15 cellular contexts compared by ENCODE assay signal in genomic region chr1:6757719-6758435, GRCh38. TPM values are rescaled to one million over a fixed set of nuclear protein-coding genes. Genes with fewer than 3 reads are reported as not detected.
DNase-seq lines count a peak whose midpoint lies in the region; ATAC-seq and TF ChIP-seq lines count a peak whose summit lies in the region.
"Had no signal": no experiment of that assay in that cellular context is flagged by ENCODE, and none has a peak within 500 bp of the region (broad histone marks: within the 10 kb centered on the region; RNA-seq: fewer than 3 reads in every experiment).

No MANE protein-coding gene starts in this region.

- H3K27ac Mint-ChIP-seq in activated CD4-positive, alpha-beta memory T cell treated with anti-CD3 and anti-CD28 coated beads, Interleukin-2, amount 10 ng/mL, durations not matched to agents 7 days and 5 days: no peak overlapping the region

- DNase-seq in ELF-1 (ENCODE audit: low read depth, low spot score) (peak; percentile 31), Panc1 (ENCODE audit: low read depth, low spot score) (no peak), fibroblast of the aortic adventitia (ENCODE audit: low read depth) (peak; percentile 71), upper lobe of left lung (no peak), DMS 273 treated with DMSO at 0.1 percent for 48 hours (lab: John Stamatoyannopoulos, UW) (no peak)
- DNase-seq in activated CD4-positive, alpha-beta memory T cell treated with anti-CD3 and anti-CD28 coated beads, Interleukin-2, amount 10 ng/mL, durations not matched to agents 7 days and 5 days: no peak
- DNase-seq: EL, KG1, NCI-H1092 treated with DMSO at 0.1 percent for 48 hours, NCI-H187, NCI-H446, NCI-H748 treated with DMSO at 0.1 percent for 48 hours, SHP77 treated with DMSO at 0.1 percent for 48 hours had no signal

- H3K27me3 ChIP-seq in Panc1 (ENCODE audit: control insufficient read depth, insufficient read depth, low read length): no peaks in the 10 kb centered on the region
- H3K27me3 ChIP-seq in upper lobe of left lung: no peaks in the 10 kb centered on the region
- H3K27me3 ChIP-seq: BLaER1 treated with 17β-estradiol and CSF1 and Interleukin-3, amounts not matched to agents 10 nM and 100 nM had no signal

- BruUV-seq in Panc1 (replicated peaks; lab: Mats Ljungman, UMichigan): no TSS peak

- 75 to 76% methylated on average over 25 of the region's 25 CpGs for WGBS in upper lobe of left lung, 2 donors

- in situ Hi-C loops in Panc1 (cut with HindIII; ENCODE audit: low pct_unique_long_range_greater_than_20kb, low sequenced_read_pairs): no loop called here

- H3K9me3 ChIP-seq in Panc1 (ENCODE audit: control insufficient read depth, insufficient read depth, low read depth, low read length) (no peaks in the 10 kb centered on the region), upper lobe of left lung (no peaks in the 10 kb centered on the region)
- H3K9me3 ChIP-seq: BLaER1 treated with 17β-estradiol and CSF1 and Interleukin-3, amounts not matched to agents 10 nM and 100 nM had no signal

- H3K4me3 ChIP-seq in Panc1 (ENCODE audit: low read depth in 2 of 2, low read length in 2 of 2) (0 out of 4 replicates have a peak overlapping the region, but pooled peaks of 1 of the 2 experiments have one; percentile 14), fibroblast of the aortic adventitia (ENCODE audit: low read depth, low read length) (no peak overlapping the region), upper lobe of left lung (no peak overlapping the region)
- H3K4me3 ChIP-seq: BLaER1 treated with 17β-estradiol and CSF1 and Interleukin-3, amounts not matched to agents 10 nM and 100 nM had no signal

- no peaks in the 10 kb centered on the region for H3K4me1 ChIP-seq in Panc1 (ENCODE audit: control insufficient read depth, insufficient read depth, low read length)
- no peaks in the 10 kb centered on the region for H3K4me1 ChIP-seq in upper lobe of left lung
- H3K4me1 ChIP-seq: BLaER1 treated with 17β-estradiol and CSF1 and Interleukin-3, amounts not matched to agents 10 nM and 100 nM had no signal

- TF ChIP-seq EP300 in upper lobe of left lung (IDR thresholded peaks at IDR 0.05): no peak

- TF ChIP-seq CTCF in Panc1 (IDR thresholded peaks at IDR 0.05): no peak; the same call in 1 of the 2 replicates
- no peak for TF ChIP-seq CTCF in fibroblast of the aortic adventitia (IDR thresholded peaks at IDR 0.05; ENCODE audit: insufficient read depth, low read length)
- TF ChIP-seq CTCF in upper lobe of left lung (IDR thresholded peaks at IDR 0.05): no peak

- intact Hi-C loops in Panc1 (cut with micrococcal nuclease; ENCODE audit: unreplicated experiment): no loop called here

- POLR2A ChIA-PET in Panc1 (lab: Charles Lee): no interaction called here
- POLR2A ChIA-PET in activated CD4-positive, alpha-beta memory T cell treated with anti-CD3 and anti-CD28 coated beads, Interleukin-2, amount 10 ng/mL, durations not matched to agents 7 days and 5 days (lab: Charles Lee): no interaction called here

- CTCF ChIA-PET in Panc1 (lab: Charles Lee): interaction anchor here (0.6 to 0.7 kb wide), 2 partner anchors 170 to 631 kb away, joined by 4 read pairs; no protein-coding TSS in a partner anchor
- CTCF ChIA-PET in activated CD4-positive, alpha-beta memory T cell treated with anti-CD3 and anti-CD28 coated beads, Interleukin-2, amount 10 ng/mL, durations not matched to agents 7 days and 5 days (lab: Charles Lee): interaction anchor here (1.3 kb wide), 1 partner anchor 38 kb away, joined by 3 read pairs; no protein-coding TSS in a partner anchor

- H3K27ac ChIP-seq in Panc1 (ENCODE audit: low read length) (no peak overlapping the region), upper lobe of left lung (no peak overlapping the region)
- H3K27ac ChIP-seq: BLaER1 treated with 17β-estradiol and CSF1 and Interleukin-3, amounts not matched to agents 10 nM and 100 nM had no signal

- H3K36me3 ChIP-seq in Panc1 (ENCODE audit: control insufficient read depth, insufficient read depth, low read length) (no peaks in the 10 kb centered on the region), upper lobe of left lung (no peaks in the 10 kb centered on the region)
- H3K36me3 ChIP-seq: BLaER1 treated with 17β-estradiol and CSF1 and Interleukin-3, amounts not matched to agents 10 nM and 100 nM had no signal

- no peaks in the 10 kb centered on the region for H3K36me3 Mint-ChIP-seq in activated CD4-positive, alpha-beta memory T cell treated with anti-CD3 and anti-CD28 coated beads, Interleukin-2, amount 10 ng/mL, durations not matched to agents 7 days and 5 days (ENCODE audit: low read depth)

- peaks cover 20% of the 10 kb centered on the region for H3K27me3 Mint-ChIP-seq in activated CD4-positive, alpha-beta memory T cell treated with anti-CD3 and anti-CD28 coated beads, Interleukin-2, amount 10 ng/mL, durations not matched to agents 7 days and 5 days

- H3K4me1 Mint-ChIP-seq in activated CD4-positive, alpha-beta memory T cell treated with anti-CD3 and anti-CD28 coated beads, Interleukin-2, amount 10 ng/mL, durations not matched to agents 7 days and 5 days: no peaks in the 10 kb centered on the region

- peak; percentile 51; the same call in 1 of the 2 replicates for ATAC-seq in Panc1
- peak; percentile 24 to 59 for ATAC-seq in upper lobe of left lung (ENCODE audit: low FRiP score in 2 of 2)
- no peak for ATAC-seq in GM21717 (IDR thresholded peaks at IDR 0.05; ENCODE audit: unreplicated experiment)

- no peaks in the 10 kb centered on the region for H3K9me3 Mint-ChIP-seq in activated CD4-positive, alpha-beta memory T cell treated with anti-CD3 and anti-CD28 coated beads, Interleukin-2, amount 10 ng/mL, durations not matched to agents 7 days and 5 days

- no peak overlapping the region for H3K4me3 Mint-ChIP-seq in activated CD4-positive, alpha-beta memory T cell treated with anti-CD3 and anti-CD28 coated beads, Interleukin-2, amount 10 ng/mL, durations not matched to agents 7 days and 5 days

- TF ChIP-seq POLR2A in upper lobe of left lung (IDR thresholded peaks at IDR 0.05): no peak

RNA-seq across cellular contexts. Expression of gene CAMTA1, which starts 27.4 kb away (rescaled TPM):
- total RNA-seq in Panc1 (2021; ENCODE audit: unreplicated experiment): 82.2 TPM
- 82.6 TPM for polyA plus RNA-seq in Panc1 (2012; ENCODE audit: insufficient read length)
- total RNA-seq in fibroblast of the aortic adventitia (ENCODE audit: low replicate concordance): 66.6 and 91.9 TPM in 2 replicates
- total RNA-seq in upper lobe of left lung: 10 to 100 TPM; 38.8 to 74.0 (median 46.1) TPM
- total RNA-seq in activated CD4-positive, alpha-beta memory T cell treated with anti-CD3 and anti-CD28 coated beads, Interleukin-2, amount 10 ng/mL, durations not matched to agents 7 days and 5 days: 10 to 100 TPM; 43.0 to 47.3 TPM

RNA-seq across cellular contexts. Expression of gene DNAJC11, which starts 56.3 kb away (rescaled TPM):
- total RNA-seq in Panc1 (2021; ENCODE audit: unreplicated experiment) (93.6 TPM), fibroblast of the aortic adventitia (ENCODE audit: low replicate concordance) (29.5 and 106 TPM in 2 replicates), upper lobe of left lung (10 to 100 TPM; 35.9 to 44.0 (median 38.2) TPM)
- 70.9 TPM for polyA plus RNA-seq in Panc1 (2012; ENCODE audit: insufficient read length)
- total RNA-seq in activated CD4-positive, alpha-beta memory T cell treated with anti-CD3 and anti-CD28 coated beads, Interleukin-2, amount 10 ng/mL, durations not matched to agents 7 days and 5 days: 10 to 100 TPM; 27.4 to 27.9 TPM

Comparison
In these comparisons a context has a peak if more than half of its experiments do, and no peak if none do; other contexts are left out.
1. DNase-seq: peak in ELF-1 (single experiment) and fibroblast of the aortic adventitia (single experiment); none in Panc1 (single experiment), upper lobe of left lung (0 of 2), activated CD4-positive, alpha-beta memory T cell treated with anti-CD3 and anti-CD28 coated beads, Interleukin-2, amount 10 ng/mL, durations not matched to agents 7 days and 5 days (single experiment) and DMS 273 treated with DMSO at 0.1 percent for 48 hours (single experiment).